8 cellular contexts compared by ENCODE assay signal in genomic region chr12:47811581-47812484, GRCh38. TPM values are rescaled to one million over a fixed set of nuclear protein-coding genes. Genes with fewer than 3 reads are reported as not detected.
DNase-seq lines count a peak whose midpoint lies in the region; ATAC-seq and TF ChIP-seq lines count a peak whose summit lies in the region.

No MANE protein-coding gene starts in this region.

- H3K27ac Mint-ChIP-seq in activated T-helper 17 cell treated with anti-CD3 and anti-CD28 coated beads, Interleukin-2, amount 50 U/mL, for 72 hours, result peak overlapping the region; percentile 97

- H3K27ac ChIP-seq in left ventricle myocardium inferior (replicated peaks) (peak overlapping the region; percentile 99), skin epidermis (peak overlapping the region; percentile 41 to 99 (median 92))

- H3K36me3 Mint-ChIP-seq in activated T-helper 17 cell treated with anti-CD3 and anti-CD28 coated beads, Interleukin-2, amount 50 U/mL, for 72 hours (ENCODE audit: low read depth), result peaks cover 100% of the 10 kb centered on the region

- H3K4me3 ChIP-seq in left ventricle myocardium inferior, result peak overlapping the region; percentile 67
- H3K4me3 ChIP-seq in skin epidermis, result peak overlapping the region in 1 of 7 experiments; percentile 40

- ATAC-seq in activated T-helper 17 cell treated with anti-CD3 and anti-CD28 coated beads, Interleukin-2, amount 50 U/mL, for 72 hours (replicated peaks), result no peak
- no peak for ATAC-seq in HG02884 (IDR thresholded peaks at IDR 0.05; ENCODE audit: unreplicated experiment)

- no peaks in the 10 kb centered on the region for H3K9me3 ChIP-seq in left ventricle myocardium inferior (replicated peaks)

- peak; percentile 83 for DNase-seq in HCEC 1CT
- peak; percentile 70 for DNase-seq in left ventricle myocardium inferior
- DNase-seq in NK-92 (lab: John Stamatoyannopoulos, UW; ENCODE audit: unreplicated experiment), result no peak
- no peak for DNase-seq in NCI-H2227 (lab: John Stamatoyannopoulos, UW; ENCODE audit: unreplicated experiment)
- no peak for DNase-seq in SIG-M5 (lab: John Stamatoyannopoulos, UW)

- H3K27me3 ChIP-seq in left ventricle myocardium inferior (ENCODE audit: low read depth), result no peaks in the 10 kb centered on the region

- no peaks in the 10 kb centered on the region for H3K9me3 Mint-ChIP-seq in activated T-helper 17 cell treated with anti-CD3 and anti-CD28 coated beads, Interleukin-2, amount 50 U/mL, for 72 hours

- H3K36me3 ChIP-seq in left ventricle myocardium inferior, result no peaks in the 10 kb centered on the region

- intact Hi-C loops in left ventricle myocardium inferior (cut with micrococcal nuclease), result no loop called here

- peaks cover 46% of the 10 kb centered on the region for H3K4me1 Mint-ChIP-seq in activated T-helper 17 cell treated with anti-CD3 and anti-CD28 coated beads, Interleukin-2, amount 50 U/mL, for 72 hours

- no peaks in the 10 kb centered on the region for H3K27me3 Mint-ChIP-seq in activated T-helper 17 cell treated with anti-CD3 and anti-CD28 coated beads, Interleukin-2, amount 50 U/mL, for 72 hours

- H3K4me1 ChIP-seq in left ventricle myocardium inferior, result peaks cover 98% of the 10 kb centered on the region

- no peak for TF ChIP-seq CTCF in left ventricle myocardium inferior (IDR thresholded peaks at IDR 0.05; ENCODE audit: borderline replicate concordance)

- peak overlapping the region; percentile 97 for H3K4me3 Mint-ChIP-seq in activated T-helper 17 cell treated with anti-CD3 and anti-CD28 coated beads, Interleukin-2, amount 50 U/mL, for 72 hours

RNA-seq across cellular contexts. Expression of gene HDAC7, which starts 7.9 kb away (rescaled TPM):
- total RNA-seq in activated T-helper 17 cell treated with anti-CD3 and anti-CD28 coated beads, Interleukin-2, amount 50 U/mL, for 72 hours, result 100 to 1,000 TPM; 163 to 471 TPM
- total RNA-seq in left ventricle myocardium inferior, result 47.1 TPM

RNA-seq across cellular contexts. Expression of gene SLC48A1, which starts 38.8 kb away (rescaled TPM):
- total RNA-seq in activated T-helper 17 cell treated with anti-CD3 and anti-CD28 coated beads, Interleukin-2, amount 50 U/mL, for 72 hours, result 1 to 10 TPM; 6.7 to 8.2 TPM
- 25.3 TPM for total RNA-seq in left ventricle myocardium inferior

RNA-seq across cellular contexts. Expression of gene RAPGEF3, which starts 53.2 kb away (rescaled TPM):
- total RNA-seq in activated T-helper 17 cell treated with anti-CD3 and anti-CD28 coated beads, Interleukin-2, amount 50 U/mL, for 72 hours, result 1 to 10 TPM; 1.4 to 8.4 TPM
- total RNA-seq in left ventricle myocardium inferior, result 34.8 TPM

Comparison
In these comparisons a context has a peak if more than half of its experiments do, and no peak if none do; other contexts are left out.
1. DNase-seq: peak in HCEC 1CT (single experiment) and left ventricle myocardium inferior (single experiment); none in NK-92 (single experiment), NCI-H2227 (single experiment) and SIG-M5 (single experiment).